27 cellular contexts compared by ENCODE assay signal in the genomic region with DNA sequence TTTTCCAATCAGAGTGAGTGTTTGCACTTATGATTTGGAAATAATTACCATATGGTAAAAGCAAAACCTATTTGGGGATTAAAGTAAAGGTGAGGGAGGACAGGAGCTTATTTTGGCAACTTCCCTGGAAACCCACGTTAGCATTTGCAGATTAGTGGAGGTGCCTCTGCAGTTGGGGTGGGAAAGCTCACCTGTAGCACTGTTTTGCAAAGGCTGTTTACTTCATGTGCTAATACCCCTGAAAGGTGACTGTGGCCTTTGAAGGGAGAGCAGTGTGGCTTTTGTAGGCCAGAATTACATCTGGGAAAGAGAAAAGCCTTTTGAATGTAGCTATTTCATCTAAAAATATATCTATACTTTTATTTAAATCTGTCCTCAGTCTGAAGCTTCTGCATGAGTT. TPM values are rescaled to one million over a fixed set of nuclear protein-coding genes. Genes with fewer than 3 reads are reported as not detected.
"Had no signal": no experiment of that assay in that cellular context is flagged by ENCODE, and none has a peak within 500 bp of the region (broad histone marks: within the 10 kb centered on the region; RNA-seq: fewer than 3 reads in every experiment).

No MANE protein-coding gene starts in this region.

- DNase-seq: activated CD4-positive, alpha-beta T cell treated with anti-CD3 and anti-CD28 coated beads for 48 hours; activated CD4-positive, alpha-beta T cell treated with anti-CD3 and anti-CD28 coated beads, Interleukin-2, amount 50 U/mL, for 48 hours; activated CD8-positive, alpha-beta memory T cell treated with anti-CD3 and anti-CD28 coated beads, Interleukin-2, amount 10 ng/mL, durations not matched to agents 7 days and 5 days; activated gamma-delta T cell; activated naive CD4-positive, alpha-beta T cell treated with anti-CD3 and anti-CD28 coated beads for 36 hours; activated T-cell treated with anti-CD3 and anti-CD28 coated beads, Interleukin-2, amount 50 U/mL, for 24 hours; anterior cingulate cortex; cerebellar nuclear complex; NCI-H1092; NCI-H1417; NCI-H1930; NCI-H2171; NCI-H2227 treated with DMSO at 0.1 percent for 48 hours; NCI-H446 treated with DMSO at 0.1 percent for 48 hours; NCI-H524 treated with DMSO at 0.1 percent for 48 hours; NCI-H748 treated with DMSO at 0.1 percent for 48 hours; PC-9; SHP77 treated with DMSO at 0.1 percent for 48 hours; T-helper 2 cell; WERI-Rb-1 had no signal

- H3K4me3 ChIP-seq: PC-9 had no signal

- H3K9me3 Mint-ChIP-seq: activated naive CD4-positive, alpha-beta T cell treated with anti-CD3 and anti-CD28 coated beads for 36 hours; activated T-cell treated with anti-CD3 and anti-CD28 coated beads, Interleukin-2, amount 50 U/mL, for 24 hours had no signal

- H3K27me3 Mint-ChIP-seq: activated CD8-positive, alpha-beta memory T cell treated with anti-CD3 and anti-CD28 coated beads, Interleukin-2, amount 10 ng/mL, durations not matched to agents 7 days and 5 days; activated naive CD8-positive, alpha-beta T cell had no signal

- H3K27ac ChIP-seq: KMS-11, PC-9, WERI-Rb-1 had no signal

- H3K36me3 Mint-ChIP-seq: activated CD8-positive, alpha-beta memory T cell treated with anti-CD3 and anti-CD28 coated beads, Interleukin-2, amount 10 ng/mL, durations not matched to agents 7 days and 5 days; activated naive CD8-positive, alpha-beta T cell had no signal

- H3K36me3 ChIP-seq: WERI-Rb-1 had no signal

- H3K27ac Mint-ChIP-seq: activated CD8-positive, alpha-beta memory T cell treated with anti-CD3 and anti-CD28 coated beads, Interleukin-2, amount 10 ng/mL, durations not matched to agents 7 days and 5 days; activated naive CD4-positive, alpha-beta T cell treated with anti-CD3 and anti-CD28 coated beads for 36 hours; activated naive CD8-positive, alpha-beta T cell; activated T-cell treated with anti-CD3 and anti-CD28 coated beads, Interleukin-2, amount 50 U/mL, for 24 hours had no signal

- H3K4me3 Mint-ChIP-seq: activated CD8-positive, alpha-beta memory T cell treated with anti-CD3 and anti-CD28 coated beads, Interleukin-2, amount 10 ng/mL, durations not matched to agents 7 days and 5 days; activated naive CD4-positive, alpha-beta T cell treated with anti-CD3 and anti-CD28 coated beads for 36 hours; activated naive CD8-positive, alpha-beta T cell; activated T-cell treated with anti-CD3 and anti-CD28 coated beads, Interleukin-2, amount 50 U/mL, for 24 hours had no signal

- H2AFZ ChIP-seq: PC-9 had no signal

- H3K4me2 ChIP-seq: KMS-11, PC-9 had no signal

- ATAC-seq: activated CD4-positive, CD25-positive, alpha-beta regulatory T cell treated with anti-CD3 and anti-CD28 coated beads, Interleukin-2, amount 50 U/mL, for 24 hours; activated CD8-positive, alpha-beta memory T cell treated with anti-CD3 and anti-CD28 coated beads, Interleukin-2, amount 10 ng/mL, durations not matched to agents 7 days and 5 days had no signal

RNA-seq across cellular contexts. Expression of a gene that starts 9.4 kb away (rescaled TPM):
- total RNA-seq: activated CD8-positive, alpha-beta memory T cell treated with anti-CD3 and anti-CD28 coated beads, Interleukin-2, amount 10 ng/mL, durations not matched to agents 7 days and 5 days; activated naive CD4-positive, alpha-beta T cell treated with anti-CD3 and anti-CD28 coated beads for 36 hours; cardiac septum; MCF 10A; PC-9; SK-MEL-5 had no signal
- polyA plus RNA-seq: adipose tissue had no signal

RNA-seq across cellular contexts. Expression of a gene that starts 55.9 kb away (rescaled TPM):
- total RNA-seq: activated CD8-positive, alpha-beta memory T cell treated with anti-CD3 and anti-CD28 coated beads, Interleukin-2, amount 10 ng/mL, durations not matched to agents 7 days and 5 days; activated naive CD4-positive, alpha-beta T cell treated with anti-CD3 and anti-CD28 coated beads for 36 hours; cardiac septum; MCF 10A; PC-9; SK-MEL-5 had no signal
